ENCODE assay signal across 15 cellular contexts in genomic region chr16:53257001-53257400, GRCh38.
DNase-seq lines count a peak whose midpoint lies in the region; TF ChIP-seq lines count a peak whose summit lies in the region.
"Had no signal": no experiment of that assay in that cellular context is flagged by ENCODE, and none has a peak within 500 bp of the region (broad histone marks: within the 10 kb centered on the region; RNA-seq: fewer than 3 reads in every experiment).

No MANE protein-coding gene starts in this region.

- no peak overlapping the region for H3K4me3 ChIP-seq in HUES48 (ENCODE audit: low read depth, low read length)
- H3K4me3 ChIP-seq: vagina had no signal

- H3K9me3 ChIP-seq in HUES48 (ENCODE audit: control insufficient read depth, insufficient read depth, low read length): no peaks in the 10 kb centered on the region
- H3K9me3 ChIP-seq: BE2C, vagina had no signal

- H3K4me3 Mint-ChIP-seq in chondrocyte (ENCODE audit: unreplicated experiment): no peak overlapping the region
- H3K4me3 Mint-ChIP-seq: activated naive CD8-positive, alpha-beta T cell had no signal

- peak overlapping the region; percentile 66 for H3K27ac ChIP-seq in HUES48 (ENCODE audit: low read depth, low read length)
- H3K27ac ChIP-seq: vagina, WERI-Rb-1 had no signal

- no peaks in the 10 kb centered on the region for H3K27me3 ChIP-seq in HUES48 (ENCODE audit: control insufficient read depth, insufficient read depth, low read length)
- H3K27me3 ChIP-seq: BE2C, vagina had no signal

- peaks cover 14% of the 10 kb centered on the region for H3K9me3 Mint-ChIP-seq in chondrocyte (ENCODE audit: low read depth)

- no peak for TF ChIP-seq CTCF in chondrocyte (IDR thresholded peaks at IDR 0.05)
- TF ChIP-seq CTCF in GM20000 (IDR thresholded peaks at IDR 0.05; ENCODE audit: extremely low read depth, missing control alignments): no peak

- peaks cover 3% of the 10 kb centered on the region; the same call in 1 of the 2 replicates for H3K4me1 ChIP-seq in HUES48 (ENCODE audit: control insufficient read depth, insufficient read depth, low read length)
- H3K4me1 ChIP-seq: BE2C, vagina had no signal

- peaks cover 18% of the 10 kb centered on the region for H3K4me1 Mint-ChIP-seq in chondrocyte (ENCODE audit: low read depth)

- peak; percentile 58 for DNase-seq in ACHN
- DNase-seq in chondrocyte (ENCODE audit: low spot score): no peak
- peak; percentile 52 for DNase-seq in kidney glomerular epithelial cell (lab: John Stamatoyannopoulos, UW)
- DNase-seq in CD1c-positive myeloid dendritic cell (ENCODE audit: extremely low spot score): no peak
- no peak for DNase-seq in GM20000 (ENCODE audit: low spot score)
- no peak for DNase-seq in NCI-H524 treated with DMSO at 0.1 percent for 48 hours (lab: John Stamatoyannopoulos, UW)
- DNase-seq in AG08396 (ENCODE audit: low spot score): no peak
- DNase-seq: BE2C, Karpas-422, NCI-H2081 treated with DMSO at 0.1 percent for 48 hours, occipital lobe, WERI-Rb-1 had no signal

- H3K36me3 ChIP-seq in HUES48 (ENCODE audit: control insufficient read depth, insufficient read depth, low read length): peaks cover 90% of the 10 kb centered on the region

- in situ Hi-C loops in ACHN (cut with HindIII; ENCODE audit: low pct_ligation_motif_present, low pct_unique_long_range_greater_than_20kb, low sequenced_read_pairs): no loop called here

- no peaks in the 10 kb centered on the region for H3K27me3 Mint-ChIP-seq in chondrocyte (ENCODE audit: low read depth)
- H3K27me3 Mint-ChIP-seq: activated naive CD8-positive, alpha-beta T cell had no signal

- no peak overlapping the region for H3K9ac ChIP-seq in HUES48 (ENCODE audit: low read depth, low read length)

- peak overlapping the region; percentile 49 for H3K27ac Mint-ChIP-seq in chondrocyte (ENCODE audit: unreplicated experiment)
- H3K27ac Mint-ChIP-seq: activated naive CD8-positive, alpha-beta T cell had no signal

- peaks cover 40% of the 10 kb centered on the region for H3K36me3 Mint-ChIP-seq in chondrocyte (ENCODE audit: low read depth)

Comparison
In these comparisons a context has a peak if more than half of its experiments do, and no peak if none do; other contexts are left out.
1. DNase-seq: peak in ACHN (single experiment) and kidney glomerular epithelial cell (single experiment); none in chondrocyte (single experiment), CD1c-positive myeloid dendritic cell (single experiment), GM20000 (single experiment), NCI-H524 treated with DMSO at 0.1 percent for 48 hours (single experiment) and AG08396 (single experiment).